ENCODE assay signal across 8 cellular contexts in genomic region chr15:41603941-41604660, GRCh38. TPM values are rescaled to one million over a fixed set of nuclear protein-coding genes. Genes with fewer than 3 reads are reported as not detected.
DNase-seq lines count a peak whose midpoint lies in the region; ATAC-seq and TF ChIP-seq lines count a peak whose summit lies in the region.

No MANE protein-coding gene starts in this region.

- H4K20me1 ChIP-seq in OCI-LY3 (ENCODE audit: insufficient read depth, low read length): no peaks in the 10 kb centered on the region

- peaks cover 8 to 10% (median 9%) of the 10 kb centered on the region in 4 donors for H3K4me1 Mint-ChIP-seq in CD4-positive, alpha-beta memory T cell
- peaks cover 10 to 11% (median 10%) of the 10 kb centered on the region in 3 donors for H3K4me1 Mint-ChIP-seq in naive B cell

- peaks cover 3% of the 10 kb centered on the region for H3K27me3 ChIP-seq in CD4-positive, alpha-beta memory T cell (ENCODE audit: insufficient read depth, low read length)
- peaks cover 36% of the 10 kb centered on the region for H3K27me3 ChIP-seq in OCI-LY3 (ENCODE audit: low read depth, low read length)

- H3K4me3 Mint-ChIP-seq in CD4-positive, alpha-beta memory T cell: peak overlapping the region; percentile 49 to 87 (median 78)
- peak overlapping the region in 7 of 8 donors; percentile 58 to 75 (median 66) for H3K4me3 Mint-ChIP-seq in naive B cell

- CTCF ChIA-PET in CD4-positive, alpha-beta memory T cell (lab: Charles Lee; ENCODE audit: partially characterized antibody): interaction anchor here (0.6 to 3.3 kb wide), 40 partner anchors 9 to 366 kb away, joined by 3 to 29 read pairs (median 4); partner anchors contain the start of genes MAPKBP1, MGA and RPAP1

- H3K4me2 ChIP-seq in OCI-LY3 (ENCODE audit: low read length): peak overlapping the region; percentile 83

- H3K9ac ChIP-seq in OCI-LY3 (ENCODE audit: low read length): peak overlapping the region; percentile 16; the same call in 1 of the 2 replicates

- intact Hi-C loops in CD4-positive, alpha-beta memory T cell (cut with micrococcal nuclease): loop anchor here (1.0 to 5.0 kb wide), 7 partner anchors 47 to 300 kb away; partner anchors contain the start of genes MGA and TYRO3

- H3K9me3 ChIP-seq in CD4-positive, alpha-beta memory T cell (ENCODE audit: control insufficient read depth in 1 of 2, low read length in 2 of 2): no peaks in the 10 kb centered on the region
- no peaks in the 10 kb centered on the region for H3K9me3 ChIP-seq in OCI-LY3 (ENCODE audit: insufficient read depth, low read length)

- no peaks in the 10 kb centered on the region for H3K79me2 ChIP-seq in OCI-LY3 (ENCODE audit: low read length)

- H3K36me3 ChIP-seq in CD4-positive, alpha-beta memory T cell (ENCODE audit: insufficient read depth, low read length): no peaks in the 10 kb centered on the region
- H3K36me3 ChIP-seq in OCI-LY3 (replicated peaks; ENCODE audit: low read depth, low read length): no peaks in the 10 kb centered on the region

- peak overlapping the region in 1 of 7 donors; percentile 68 for H3K27ac Mint-ChIP-seq in CD4-positive, alpha-beta memory T cell
- H3K27ac Mint-ChIP-seq in naive B cell: peak overlapping the region in 3 of 6 donors; percentile 2 to 61 (median 23)

- H3K36me3 Mint-ChIP-seq in CD4-positive, alpha-beta memory T cell: no peaks in the 10 kb centered on the region
- H3K36me3 Mint-ChIP-seq in naive B cell: no peaks in the 10 kb centered on the region

- peak overlapping the region; percentile 43 for H2AFZ ChIP-seq in OCI-LY3 (ENCODE audit: low read depth, low read length)

- ATAC-seq in HG02885 (IDR thresholded peaks at IDR 0.05; ENCODE audit: poor library complexity, unreplicated experiment) (peak; percentile 50), esophagus mucosa (peak; percentile 71), naive B cell (ENCODE audit: low read depth in 2 of 2) (peak; percentile 89 to 92), HG03571 (IDR thresholded peaks at IDR 0.05; ENCODE audit: unreplicated experiment) (no peak)
- ATAC-seq in stimulated activated naive CD8-positive, alpha-beta T cell treated with anti-CD3 and anti-CD28 coated beads, Interleukin-15, Interleukin-2, amounts not matched to agents 100 U/mL and 50 U/mL, for 24 hours: peak; percentile 89

- peak; percentile 51 for TF ChIP-seq CTCF in OCI-LY3 (IDR thresholded peaks at IDR 0.05; ENCODE audit: low read depth, low read length)

- no peak overlapping the region for H3K27ac ChIP-seq in CD4-positive, alpha-beta memory T cell (ENCODE audit: low read depth, low read length)
- H3K27ac ChIP-seq in OCI-LY3 (ENCODE audit: low read length): no peak overlapping the region

- POLR2A ChIA-PET in CD4-positive, alpha-beta memory T cell (lab: Charles Lee; ENCODE audit: partially characterized antibody): interaction anchor here (0.7 to 1.8 kb wide), 3 partner anchors 46 to 292 kb away, joined by 3 to 6 read pairs (median 3); partner anchors contain the start of gene MGA

- peak; percentile 53 to 58 (median 53) for DNase-seq in CD4-positive, alpha-beta memory T cell
- DNase-seq in activated T-cell treated with anti-CD3 and anti-CD28 coated beads for 48 hours (ENCODE audit: low read depth) (peak; percentile 34), naive B cell (peak; percentile 48)
- DNase-seq in stimulated activated naive CD8-positive, alpha-beta T cell treated with anti-CD3 and anti-CD28 coated beads, Interleukin-15, Interleukin-2, amounts not matched to agents 100 U/mL and 50 U/mL, for 24 hours: peak; percentile 60

- peaks cover 13 to 14% of the 10 kb centered on the region in 2 donors for H3K27me3 Mint-ChIP-seq in CD4-positive, alpha-beta memory T cell
- H3K27me3 Mint-ChIP-seq in naive B cell: peaks cover 16 to 44% (median 37%) of the 10 kb centered on the region in 3 donors

- H3K4me1 ChIP-seq in CD4-positive, alpha-beta memory T cell (ENCODE audit: insufficient read depth, low read length): peaks cover 6% of the 10 kb centered on the region
- peaks cover 11% of the 10 kb centered on the region for H3K4me1 ChIP-seq in OCI-LY3 (ENCODE audit: low read length)

- no peaks in the 10 kb centered on the region for H3K9me3 Mint-ChIP-seq in CD4-positive, alpha-beta memory T cell
- no peaks in the 10 kb centered on the region for H3K9me3 Mint-ChIP-seq in naive B cell

- peak overlapping the region in 1 of 2 donors; percentile 36 for H3K4me3 ChIP-seq in CD4-positive, alpha-beta memory T cell (ENCODE audit: low read length in 2 of 2)
- H3K4me3 ChIP-seq in OCI-LY3 (ENCODE audit: low read length): peak overlapping the region; percentile 68

RNA-seq across cellular contexts. Expression of gene TYRO3, which starts 45.1 kb away (rescaled TPM):
- under 1 TPM; 0.17 to 0.36 TPM for total RNA-seq in CD4-positive, alpha-beta memory T cell
- under 1 TPM in 1 of 2 donors, not detected in 1; 0.11 TPM for polyA plus RNA-seq in CD4-positive, alpha-beta memory T cell
- total RNA-seq in esophagus mucosa: 13.4 TPM
- not detected for polyA plus RNA-seq in naive B cell (ENCODE audit: low read depth in 6 of 6)

RNA-seq across cellular contexts. Expression of gene MGA, which starts 56.1 kb away (rescaled TPM):
- total RNA-seq in CD4-positive, alpha-beta memory T cell: 10 to 100 TPM; 70.1 to 74.9 TPM
- 10 to 100 TPM in 1 of 2 donors, 1 to 10 TPM in 1; 6.6 to 20.7 TPM for polyA plus RNA-seq in CD4-positive, alpha-beta memory T cell
- 18.2 TPM for total RNA-seq in esophagus mucosa
- polyA plus RNA-seq in naive B cell (ENCODE audit: low read depth in 6 of 6): 10 to 100 TPM in 5 of 6 donors, 1 to 10 TPM in 1; 2.2 to 30.3 (median 16.9) TPM

Comparison
In these comparisons a context has a peak if more than half of its experiments do, and no peak if none do; other contexts are left out.
1. RNA of gene TYRO3, which starts 45.1 kb away (total RNA-seq): 13.4 TPM in esophagus mucosa (single experiment); 0.17 to 0.36 TPM in CD4-positive, alpha-beta memory T cell; every median in the first group is over 10 times any median in the second.
2. Peak in every context shown above with its lines, with median percentiles within 50 percentile points of each other: DNase-seq.